8 cellular contexts compared by ENCODE assay signal in genomic region chr2:68925298-68925885, GRCh38.
DNase-seq lines count a peak whose midpoint lies in the region; ATAC-seq and TF ChIP-seq lines count a peak whose summit lies in the region.

No MANE protein-coding gene starts in this region.

- no peaks in the 10 kb centered on the region for H3K36me3 Mint-ChIP-seq in stimulated activated naive B cell treated with anti-CD40 and anti-IgM and Interleukin-4, amounts not matched to agents 10 μg/mL and 1 μg/mL and 100 μg/mL, for 72 hours

- no peaks in the 10 kb centered on the region for H3K9me3 Mint-ChIP-seq in stimulated activated naive B cell treated with anti-CD40 and anti-IgM and Interleukin-4, amounts not matched to agents 10 μg/mL and 1 μg/mL and 100 μg/mL, for 72 hours

- H3K4me3 ChIP-seq in NB4 (ENCODE audit: low read depth, low read length), result no peak overlapping the region
- no peak overlapping the region for H3K4me3 ChIP-seq in cardiac fibroblast (replicated peaks in 1 of 2; ENCODE audit: low read depth in 2 of 2, low read length in 2 of 2)

- no peak for TF ChIP-seq POLR2A in NB4 (IDR thresholded peaks at IDR 0.05; ENCODE audit: extremely low read depth, insufficient read length)
- TF ChIP-seq POLR2A in GM18505 (IDR thresholded peaks at IDR 0.05; ENCODE audit: borderline replicate concordance, extremely low read depth, insufficient read depth, insufficient read length), result no peak

- in situ Hi-C loops in GM13977 (cut with MboI; ENCODE audit: low pct_unique_long_range_greater_than_20kb, low sequenced_read_pairs, unreplicated experiment), result no loop called here

- no peak overlapping the region for H3K4me3 Mint-ChIP-seq in stimulated activated naive B cell treated with anti-CD40 and anti-IgM and Interleukin-4, amounts not matched to agents 10 μg/mL and 1 μg/mL and 100 μg/mL, for 72 hours

- peaks cover 3% of the 10 kb centered on the region in 2 donors for H3K4me1 Mint-ChIP-seq in stimulated activated naive B cell treated with anti-CD40 and anti-IgM and Interleukin-4, amounts not matched to agents 10 μg/mL and 1 μg/mL and 100 μg/mL, for 72 hours

- no peak overlapping the region for H3K27ac Mint-ChIP-seq in stimulated activated naive B cell treated with anti-CD40 and anti-IgM and Interleukin-4, amounts not matched to agents 10 μg/mL and 1 μg/mL and 100 μg/mL, for 72 hours

- DNase-seq in AG09319 (ENCODE audit: extremely low read depth, low read depth), result no peak
- peak; percentile 60 for DNase-seq in GM13977 (ENCODE audit: low spot score)
- peak; percentile 72 for DNase-seq in NB4 (ENCODE audit: low read depth)
- peak in 3 of 5 experiments; percentile 30 to 71 (median 39) for DNase-seq in T-helper 2 cell
- DNase-seq in cardiac fibroblast (ENCODE audit: low read depth in 2 of 2), result peak; percentile 65 to 75
- peak; percentile 74 for DNase-seq in left kidney (ENCODE audit: low read depth, low spot score)
- peak; percentile 39 for DNase-seq in stimulated activated naive B cell treated with anti-CD40 and anti-IgM and Interleukin-4, amounts not matched to agents 10 μg/mL and 1 μg/mL and 100 μg/mL, for 72 hours

- H3K27me3 Mint-ChIP-seq in stimulated activated naive B cell treated with anti-CD40 and anti-IgM and Interleukin-4, amounts not matched to agents 10 μg/mL and 1 μg/mL and 100 μg/mL, for 72 hours, result no peaks in the 10 kb centered on the region

- TF ChIP-seq CTCF in AG09319 (IDR thresholded peaks at IDR 0.05; ENCODE audit: low read depth, low read length), result peak; percentile 90
- TF ChIP-seq CTCF in GM13977 (IDR thresholded peaks at IDR 0.05; ENCODE audit: extremely low read depth, insufficient read depth, missing control alignments), result peak; percentile 80
- peak; percentile 98 for TF ChIP-seq CTCF in NB4 (IDR thresholded peaks at IDR 0.05; ENCODE audit: low read depth, low read length)
- TF ChIP-seq CTCF in cardiac fibroblast (IDR thresholded peaks at IDR 0.05; ENCODE audit: low read depth, low read length), result peak; percentile 92

- peak; percentile 79 for ATAC-seq in stimulated activated naive B cell treated with anti-CD40 and anti-IgM and Interleukin-4, amounts not matched to agents 10 μg/mL and 1 μg/mL and 100 μg/mL, for 72 hours (replicated peaks)
- no peak for ATAC-seq in GM18505 (IDR thresholded peaks at IDR 0.05; ENCODE audit: unreplicated experiment)
